Comparison of ENCODE assay signal across 29 cellular contexts in genomic region chr21:36987845-36988244, GRCh38. TPM values are rescaled to one million over a fixed set of nuclear protein-coding genes. Genes with fewer than 3 reads are reported as not detected.
A peak's percentile ranks its signal among the peaks of the same experiment; 100 is the strongest.
DNase-seq lines count a peak whose midpoint lies in the region; ATAC-seq and TF ChIP-seq lines count a peak whose summit lies in the region.
"Had no signal": no experiment of that assay in that cellular context is flagged by ENCODE, and none has a peak within 500 bp of the region (broad histone marks: within the 10 kb centered on the region; RNA-seq: fewer than 3 reads in every experiment).

No MANE protein-coding gene starts in this region.

- intact Hi-C loops in activated CD4-positive, alpha-beta T cell treated with anti-CD3 and anti-CD28 coated beads for 36 hours (cut with DNase I, micrococcal nuclease): loop anchor here in 1 of 2 experiments (5.0 kb wide), 2 partner anchors 279 to 379 kb away; partner anchors contain the start of genes DYRK1A and VPS26C
- intact Hi-C loops in CD4-positive, alpha-beta T cell (cut with DNase I, micrococcal nuclease): loop anchor here in 1 of 2 experiments (5.0 kb wide), 1 partner anchor 84 kb away; the partner anchor contains the start of genes PIGP and TTC3
- intact Hi-C loops in natural killer cell (cut with micrococcal nuclease): loop anchor here (2.0 to 5.0 kb wide), 2 partner anchors 21 to 84 kb away; partner anchors contain the start of genes HLCS, PIGP and TTC3

- no peak overlapping the region for H3K4me3 Mint-ChIP-seq in activated CD4-positive, alpha-beta T cell treated with anti-CD3 and anti-CD28 coated beads for 36 hours
- H3K4me3 Mint-ChIP-seq in CD4-positive, alpha-beta T cell: peak overlapping the region; percentile 58
- H3K4me3 Mint-ChIP-seq in T-helper 17 cell (no peak overlapping the region), natural killer cell (peak overlapping the region; percentile 42)

- no peaks in the 10 kb centered on the region for H3K36me3 Mint-ChIP-seq in activated CD4-positive, alpha-beta T cell treated with anti-CD3 and anti-CD28 coated beads for 36 hours (ENCODE audit: low read depth)
- no peaks in the 10 kb centered on the region for H3K36me3 Mint-ChIP-seq in CD4-positive, alpha-beta T cell (ENCODE audit: low read depth)
- H3K36me3 Mint-ChIP-seq in T-helper 17 cell (ENCODE audit: low read depth) (peaks cover 3% of the 10 kb centered on the region), natural killer cell (no peaks in the 10 kb centered on the region)
- H3K36me3 Mint-ChIP-seq: memory B cell had no signal

- H3K27ac Mint-ChIP-seq in activated CD4-positive, alpha-beta T cell treated with anti-CD3 and anti-CD28 coated beads for 36 hours: peak overlapping the region; percentile 18
- peak overlapping the region; percentile 39 for H3K27ac Mint-ChIP-seq in CD4-positive, alpha-beta T cell
- peak overlapping the region; percentile 72 for H3K27ac Mint-ChIP-seq in T-helper 17 cell
- H3K27ac Mint-ChIP-seq in natural killer cell: peak overlapping the region in 1 of 2 donors; percentile 72
- H3K27ac Mint-ChIP-seq: memory B cell had no signal

- POLR2A ChIA-PET in activated CD4-positive, alpha-beta T cell treated with anti-CD3 and anti-CD28 coated beads for 36 hours (lab: Charles Lee): no interaction called here
- POLR2A ChIA-PET in CD4-positive, alpha-beta T cell (lab: Charles Lee): no interaction called here

- no peaks in the 10 kb centered on the region for H3K9me3 Mint-ChIP-seq in activated CD4-positive, alpha-beta T cell treated with anti-CD3 and anti-CD28 coated beads for 36 hours (ENCODE audit: low read depth)
- H3K9me3 Mint-ChIP-seq in CD4-positive, alpha-beta T cell: no peaks in the 10 kb centered on the region
- H3K9me3 Mint-ChIP-seq in natural killer cell: no peaks in the 10 kb centered on the region
- H3K9me3 Mint-ChIP-seq: activated B cell treated with CpG ODN at 0.5 μM for 24 hours; memory B cell; stimulated activated naive CD8-positive, alpha-beta T cell treated with anti-CD3 and anti-CD28 coated beads, Interleukin-15, Interleukin-2, amounts not matched to agents 100 ng/mL and 50 ng/mL, for 24 hours had no signal

- no peak for TF ChIP-seq CTCF in CD4-positive, alpha-beta T cell (IDR thresholded peaks at IDR 0.05)
- no peak for TF ChIP-seq CTCF in natural killer cell (IDR thresholded peaks at IDR 0.05)

- H3K27me3 Mint-ChIP-seq in activated CD4-positive, alpha-beta T cell treated with anti-CD3 and anti-CD28 coated beads for 36 hours: no peaks in the 10 kb centered on the region
- H3K27me3 Mint-ChIP-seq in CD4-positive, alpha-beta T cell: no peaks in the 10 kb centered on the region
- no peaks in the 10 kb centered on the region for H3K27me3 Mint-ChIP-seq in T-helper 17 cell
- no peaks in the 10 kb centered on the region for H3K27me3 Mint-ChIP-seq in natural killer cell (ENCODE audit: low read depth in 2 of 2)
- H3K27me3 Mint-ChIP-seq: activated B cell treated with CpG ODN at 0.5 μM for 24 hours; stimulated activated naive CD8-positive, alpha-beta T cell treated with anti-CD3 and anti-CD28 coated beads, Interleukin-15, Interleukin-2, amounts not matched to agents 100 ng/mL and 50 ng/mL, for 24 hours had no signal

- H3K27me3 ChIP-seq in CD4-positive, alpha-beta T cell (ENCODE audit: control insufficient read depth, insufficient read depth, low read length): no peaks in the 10 kb centered on the region
- no peaks in the 10 kb centered on the region for H3K27me3 ChIP-seq in H7 (ENCODE audit: control insufficient read depth, insufficient read depth, low read length)
- H3K27me3 ChIP-seq: BLaER1, spleen, transverse colon had no signal

- no peak overlapping the region for H3K27ac ChIP-seq in CD4-positive, alpha-beta T cell (ENCODE audit: low read depth, low read length)
- H3K27ac ChIP-seq: BLaER1, spleen, transverse colon had no signal

- no peaks in the 10 kb centered on the region for H3K9me3 ChIP-seq in CD4-positive, alpha-beta T cell (ENCODE audit: control insufficient read depth, low read length)
- no peaks in the 10 kb centered on the region for H3K9me3 ChIP-seq in T-helper 17 cell (ENCODE audit: control insufficient read depth, low read length, poor library complexity, severe bottlenecking)
- H3K9me3 ChIP-seq: BLaER1, spleen, transverse colon had no signal

- CTCF ChIA-PET in activated CD4-positive, alpha-beta T cell treated with anti-CD3 and anti-CD28 coated beads for 36 hours (lab: Charles Lee): interaction anchor here (0.6 to 1.8 kb wide), 6 partner anchors 11 to 922 kb away, joined by 3 to 9 read pairs (median 4); partner anchors contain the start of gene HLCS
- CTCF ChIA-PET in CD4-positive, alpha-beta T cell (lab: Charles Lee): interaction anchor here (1.0 kb wide), 1 partner anchor 22 kb away, joined by 4 read pairs; no protein-coding TSS in a partner anchor

- no peaks in the 10 kb centered on the region for H3K36me3 ChIP-seq in H7 (replicated peaks; ENCODE audit: control insufficient read depth, insufficient read depth, low read length)
- H3K36me3 ChIP-seq: BLaER1, spleen, transverse colon had no signal

- H3K4me1 Mint-ChIP-seq in activated CD4-positive, alpha-beta T cell treated with anti-CD3 and anti-CD28 coated beads for 36 hours: peaks cover 38% of the 10 kb centered on the region
- peaks cover 25% of the 10 kb centered on the region for H3K4me1 Mint-ChIP-seq in CD4-positive, alpha-beta T cell (ENCODE audit: low read depth)
- H3K4me1 Mint-ChIP-seq in T-helper 17 cell (peaks cover 13% of the 10 kb centered on the region), natural killer cell (peaks cover 10 to 11% of the 10 kb centered on the region in 2 donors)
- H3K4me1 Mint-ChIP-seq: memory B cell had no signal

- H3K4me3 ChIP-seq in H7 (ENCODE audit: insufficient read depth, low read depth, low read length): no peak overlapping the region
- H3K4me3 ChIP-seq: BLaER1, K562, spleen, transverse colon had no signal

- DNase-seq in activated CD4-positive, alpha-beta T cell treated with anti-CD3 and anti-CD28 coated beads for 36 hours: no peak
- DNase-seq in activated CD4-positive, alpha-beta T cell treated with anti-CD3 and anti-CD28 coated beads, Interleukin-2, amount 50 U/mL, for 1 hour: no peak
- no peak for DNase-seq in CD4-positive, alpha-beta T cell
- DNase-seq in T-helper 17 cell (no peak), natural killer cell (no peak), H7 (no peak), COLO668 (lab: John Stamatoyannopoulos, UW; ENCODE audit: unreplicated experiment) (no peak), kidney tubule cell (ENCODE audit: low spot score) (no peak)
- DNase-seq: activated B cell treated with CpG ODN at 0.5 μM for 24 hours; dermis blood vessel endothelial cell; glutamatergic neuron; kidney glomerular epithelial cell; NCI-H146; NCI-H2171; NCI-H524; retina; spleen; stimulated activated CD4-positive, alpha-beta T cell treated with anti-CD3 and anti-CD28 coated beads, Interleukin-4, amount 100 ng/mL, for 1 hour; T1000; transverse colon had no signal

- ATAC-seq in activated CD4-positive, alpha-beta T cell treated with anti-CD3 and anti-CD28 coated beads for 36 hours: no peak
- ATAC-seq in CD4-positive, alpha-beta T cell (ENCODE audit: poor library complexity): no peak
- ATAC-seq in T-helper 17 cell (no peak), natural killer cell (no peak)
- ATAC-seq: K562 had no signal

RNA-seq across cellular contexts. Expression of gene RIPPLY3, which starts 18.7 kb away (rescaled TPM):
- under 1 TPM in 1 of 2 experiments, not detected in 1; 0.16 TPM for total RNA-seq in activated CD4-positive, alpha-beta T cell treated with anti-CD3 and anti-CD28 coated beads for 36 hours
- not detected for total RNA-seq in CD4-positive, alpha-beta T cell
- total RNA-seq in T-helper 17 cell (not detected), natural killer cell (not detected)
- total RNA-seq in H7 (2014; rRNA removed; shearing (Covaris generic)): 0.52 and 0.94 TPM in 2 replicates
- total RNA-seq: activated B cell treated with CpG ODN at 0.5 μM for 24 hours, cardiac septum, endothelial cell of umbilical vein, K562, myocyte, osteoblast, SK-MEL-5, spleen had no signal

RNA-seq across cellular contexts. Expression of gene HLCS, which starts 21.4 kb away (rescaled TPM):
- 10 to 100 TPM; 14.3 to 15.0 TPM for total RNA-seq in activated CD4-positive, alpha-beta T cell treated with anti-CD3 and anti-CD28 coated beads for 36 hours
- total RNA-seq in CD4-positive, alpha-beta T cell: 10 to 100 TPM in 1 of 2 experiments, 1 to 10 TPM in 1; 8.1 to 10.0 TPM
- 10 to 100 TPM; 14.4 to 16.3 TPM for total RNA-seq in T-helper 17 cell
- 10 to 100 TPM; 28.4 to 36.0 (median 33.0) TPM for total RNA-seq in natural killer cell
- total RNA-seq in H7 (2014; rRNA removed; shearing (Covaris generic)): 13.0 and 14.3 TPM in 2 replicates

Comparison
In these comparisons a context has a peak if more than half of its experiments do, and no peak if none do; other contexts are left out.
1. H3K4me3 Mint-ChIP-seq: peak in CD4-positive, alpha-beta T cell (single experiment) and natural killer cell (single experiment); none in activated CD4-positive, alpha-beta T cell treated with anti-CD3 and anti-CD28 coated beads for 36 hours (single experiment) and T-helper 17 cell (single experiment).